8 cellular contexts compared by ENCODE assay signal in genomic region chr6:75284285-75285155, GRCh38. TPM values are rescaled to one million over a fixed set of nuclear protein-coding genes. Genes with fewer than 3 reads are reported as not detected.
A peak's percentile ranks its signal among the peaks of the same experiment; 100 is the strongest.
DNase-seq lines count a peak whose midpoint lies in the region; ATAC-seq and TF ChIP-seq lines count a peak whose summit lies in the region.

TMEM30A (minus strand) TSS chr6:75284792; CDS start chr6:75284638, 154 bp downstream.

- peak; percentile 100 for DNase-seq in DMS153 treated with DMSO at 0.1 percent for 48 hours (lab: John Stamatoyannopoulos, UW; ENCODE audit: unreplicated experiment)
- DNase-seq in OCI-M2 (lab: John Stamatoyannopoulos, UW; ENCODE audit: unreplicated experiment), result peak; percentile 91
- DNase-seq in activated T-cell treated with anti-CD3 and anti-CD28 coated beads for 4 hours, result peak; percentile 91
- DNase-seq in epithelial cell of prostate (ENCODE audit: low read depth, low spot score), result peak; percentile 98
- peak; percentile 81 to 91 for DNase-seq in stimulated activated CD8-positive, alpha-beta memory T cell treated with anti-CD3 and anti-CD28 coated beads, Interleukin-4, amount 100 ng/mL, for 1 hour (ENCODE audit: low read depth in 2 of 2, low spot score in 1 of 2)

- H3K27ac ChIP-seq in epithelial cell of prostate, result peak within 1 kb of the TSS; percentile 79

- no peak for TF ChIP-seq RAD21 in Ishikawa (IDR thresholded peaks at IDR 0.05; ENCODE audit: low read depth)

- TF ChIP-seq EP300 in Ishikawa (IDR thresholded peaks at IDR 0.05; ENCODE audit: borderline replicate concordance), result no peak; the same call in 1 of the 2 replicates

- H3K4me3 ChIP-seq in mononuclear cell (ENCODE audit: low read length), result peak within 1 kb of the TSS; percentile 74

- H3K4me1 ChIP-seq in mononuclear cell (ENCODE audit: insufficient read depth, low read length), result peaks cover 14% of the 10 kb centered on the region

- H3K9me3 ChIP-seq in mononuclear cell (ENCODE audit: low read depth, low read length), result no peaks in the 10 kb centered on the region

- no peaks in the 10 kb centered on the region for H3K27me3 ChIP-seq in mononuclear cell (ENCODE audit: insufficient read depth, low read length)

- ATAC-seq in GM21619 (IDR thresholded peaks at IDR 0.05; ENCODE audit: unreplicated experiment), result peak; percentile 87

TF ChIP-seq in Ishikawa, 13 proteins besides CTCF, POLR2A, EP300 and RAD21:
- TF ChIP-seq FOXM1 (IDR thresholded peaks at IDR 0.05; ENCODE audit: borderline replicate concordance, low read depth), result peak; percentile 40; the same call in 1 of the 2 replicates
- TF ChIP-seq NFIC (IDR thresholded peaks at IDR 0.05), result no peak
- peak; percentile 50 for TF ChIP-seq YY1 (IDR thresholded peaks at IDR 0.05; ENCODE audit: low read depth)
- peak; percentile 82 for TF ChIP-seq TAF1 (IDR thresholded peaks at IDR 0.05; ENCODE audit: low read depth)
- TF ChIP-seq MAX (IDR thresholded peaks at IDR 0.05), result peak; percentile 89
- peak; percentile 90 for TF ChIP-seq USF1 (IDR thresholded peaks at IDR 0.05)
- peak; percentile 51; the same call in 1 of the 2 replicates for TF ChIP-seq TCF12 (IDR thresholded peaks at IDR 0.05; ENCODE audit: low read depth)
- TF ChIP-seq ZBTB7A (IDR thresholded peaks at IDR 0.05; ENCODE audit: low read depth), result peak; percentile 95
- TF ChIP-seq CEBPB (IDR thresholded peaks at IDR 0.05), result no peak

RNA-seq across cellular contexts. Expression of gene TMEM30A, which starts in this region (rescaled TPM):
- 59.1 TPM for total RNA-seq in mononuclear cell

Comparison
In these comparisons a context has a peak if more than half of its experiments do, and no peak if none do; other contexts are left out.
1. Peak in every context shown above with its lines: DNase-seq, ATAC-seq, H3K4me3 ChIP-seq and H3K27ac ChIP-seq.